Comparison of ENCODE assay signal across 18 cellular contexts in genomic region chr13:110868631-110869165, GRCh38. TPM values are rescaled to one million over a fixed set of nuclear protein-coding genes. Genes with fewer than 3 reads are reported as not detected.
DNase-seq lines count a peak whose midpoint lies in the region; ATAC-seq and TF ChIP-seq lines count a peak whose summit lies in the region.
"Had no signal": no experiment of that assay in that cellular context is flagged by ENCODE, and none has a peak within 500 bp of the region (broad histone marks: within the 10 kb centered on the region; RNA-seq: fewer than 3 reads in every experiment).

No MANE protein-coding gene starts in this region.

- H3K4me1 Mint-ChIP-seq in CD8-positive, alpha-beta memory T cell = peaks cover 0 to 17% (median 0%) of the 10 kb centered on the region in 3 donors
- peaks cover 5 to 24% of the 10 kb centered on the region in 2 donors for H3K4me1 Mint-ChIP-seq in natural killer cell
- H3K4me1 Mint-ChIP-seq: activated T-helper 17 cell treated with anti-CD3 and anti-CD28 coated beads, Interleukin-2, amount 50 U/mL, for 72 hours had no signal

- H2AFZ ChIP-seq in smooth muscle cell (ENCODE audit: low read depth) = no peak overlapping the region
- H2AFZ ChIP-seq in MM.1S (ENCODE audit: low read length) = no peak overlapping the region

- no peak overlapping the region for H3K4me3 ChIP-seq in CD8-positive, alpha-beta memory T cell (ENCODE audit: low read length)
- H3K4me3 ChIP-seq in ascending aorta = no peak overlapping the region
- H3K4me3 ChIP-seq in lower lobe of right lung = no peak overlapping the region
- no peak overlapping the region for H3K4me3 ChIP-seq in smooth muscle cell
- H3K4me3 ChIP-seq in MM.1S (ENCODE audit: low read length) = no peak overlapping the region

- H3K79me2 ChIP-seq in smooth muscle cell (ENCODE audit: low read depth) (no peaks in the 10 kb centered on the region), MM.1S (ENCODE audit: low read length) (no peaks in the 10 kb centered on the region)

- no peaks in the 10 kb centered on the region for H3K9me2 ChIP-seq in MM.1S (replicated peaks; ENCODE audit: insufficient read depth, low read length)

- no peaks in the 10 kb centered on the region for H3K36me3 ChIP-seq in CD8-positive, alpha-beta memory T cell (ENCODE audit: insufficient read depth, low read length)
- H3K36me3 ChIP-seq in ascending aorta (no peaks in the 10 kb centered on the region), lower lobe of right lung (no peaks in the 10 kb centered on the region), smooth muscle cell (ENCODE audit: low read depth) (no peaks in the 10 kb centered on the region), MM.1S (replicated peaks; ENCODE audit: insufficient read depth, low read length) (no peaks in the 10 kb centered on the region)

- intact Hi-C loops in ascending aorta (cut with DNase I) = no loop called here
- intact Hi-C loops in lower lobe of right lung (cut with DNase I) = no loop called here
- intact Hi-C loops in natural killer cell (cut with micrococcal nuclease) = no loop called here

- H4K20me1 ChIP-seq in smooth muscle cell (ENCODE audit: low read depth) (no peaks in the 10 kb centered on the region), MM.1S (ENCODE audit: insufficient read depth, low read length) (no peaks in the 10 kb centered on the region)

- TF ChIP-seq CTCF in ascending aorta (IDR thresholded peaks at IDR 0.05) = no peak
- no peak for TF ChIP-seq CTCF in lower lobe of right lung (IDR thresholded peaks at IDR 0.05)
- no peak for TF ChIP-seq CTCF in smooth muscle cell (IDR thresholded peaks at IDR 0.05; ENCODE audit: borderline replicate concordance, insufficient read depth, poor library complexity, severe bottlenecking)
- no peak for TF ChIP-seq CTCF in natural killer cell (IDR thresholded peaks at IDR 0.05)
- TF ChIP-seq CTCF in MM.1S (IDR thresholded peaks at IDR 0.05; ENCODE audit: low read length) = no peak

- H3K4me1 ChIP-seq in CD8-positive, alpha-beta memory T cell (ENCODE audit: insufficient read depth, low read length) = peaks cover 2% of the 10 kb centered on the region
- peaks cover 2 to 18% of the 10 kb centered on the region in 2 donors for H3K4me1 ChIP-seq in ascending aorta
- peaks cover 12% of the 10 kb centered on the region for H3K4me1 ChIP-seq in lower lobe of right lung
- H3K4me1 ChIP-seq in smooth muscle cell (ENCODE audit: low read depth) = peaks cover 6% of the 10 kb centered on the region
- H3K4me1 ChIP-seq in MM.1S (ENCODE audit: low read length) = 0 out of 2 replicates have a peak, but pooled peaks cover 4% of the 10 kb centered on the region

- no peaks in the 10 kb centered on the region for H3K27me3 ChIP-seq in CD8-positive, alpha-beta memory T cell (ENCODE audit: insufficient read depth, low read length, poor library complexity, severe bottlenecking)
- no peaks in the 10 kb centered on the region for H3K27me3 ChIP-seq in ascending aorta
- H3K27me3 ChIP-seq in lower lobe of right lung (ENCODE audit: low read depth) = no peaks in the 10 kb centered on the region
- no peaks in the 10 kb centered on the region for H3K27me3 ChIP-seq in smooth muscle cell (ENCODE audit: low read depth)
- H3K27me3 ChIP-seq in MM.1S (replicated peaks; ENCODE audit: insufficient read depth, low read length) = no peaks in the 10 kb centered on the region

- H3F3A ChIP-seq in smooth muscle cell (ENCODE audit: low read depth) = peaks cover 17% of the 10 kb centered on the region
- H3F3A ChIP-seq in MM.1S (ENCODE audit: insufficient read depth, low read length) = no peaks in the 10 kb centered on the region

- CTCF ChIA-PET in CD8-positive, alpha-beta memory T cell (lab: Charles Lee) = no interaction called here

- H3K4me2 ChIP-seq in smooth muscle cell = no peak overlapping the region
- no peak overlapping the region for H3K4me2 ChIP-seq in MM.1S (ENCODE audit: low read depth, low read length)

- no peaks in the 10 kb centered on the region for H3K9me3 ChIP-seq in CD8-positive, alpha-beta memory T cell (ENCODE audit: low read length)
- H3K9me3 ChIP-seq in ascending aorta (no peaks in the 10 kb centered on the region), lower lobe of right lung (no peaks in the 10 kb centered on the region), smooth muscle cell (replicated peaks; ENCODE audit: low read depth) (no peaks in the 10 kb centered on the region), MM.1S (replicated peaks; ENCODE audit: insufficient read depth, low read length) (no peaks in the 10 kb centered on the region)

- peak overlapping the region; percentile 68 for H3K27ac ChIP-seq in CD8-positive, alpha-beta memory T cell (ENCODE audit: low read depth, low read length)
- peak overlapping the region; percentile 89 for H3K27ac ChIP-seq in ascending aorta
- H3K27ac ChIP-seq in lower lobe of right lung = peak overlapping the region; percentile 79
- peak overlapping the region; percentile 91 for H3K27ac ChIP-seq in smooth muscle cell (ENCODE audit: low read depth)
- no peak overlapping the region for H3K27ac ChIP-seq in MM.1S (ENCODE audit: low read length)

- WGBS in smooth muscle cell (ENCODE audit: low lambda C conversion rate) = 90% methylated on average over 6 of the region's 6 CpGs

- no peaks in the 10 kb centered on the region for H3K9me3 Mint-ChIP-seq in CD8-positive, alpha-beta memory T cell
- H3K9me3 Mint-ChIP-seq in natural killer cell = no peaks in the 10 kb centered on the region
- H3K9me3 Mint-ChIP-seq: activated T-helper 17 cell treated with anti-CD3 and anti-CD28 coated beads, Interleukin-2, amount 50 U/mL, for 72 hours; CD4-positive, alpha-beta T cell had no signal

- POLR2A ChIA-PET in CD8-positive, alpha-beta memory T cell (lab: Charles Lee) = no interaction called here

- no peak overlapping the region for H3K4me3 Mint-ChIP-seq in CD8-positive, alpha-beta memory T cell
- no peak overlapping the region for H3K4me3 Mint-ChIP-seq in natural killer cell
- H3K4me3 Mint-ChIP-seq: activated CD8-positive, alpha-beta memory T cell treated with anti-CD3 and anti-CD28 coated beads, Interleukin-2, amount 10 ng/mL, durations not matched to agents 7 days and 5 days had no signal

- H3K9ac ChIP-seq in smooth muscle cell (ENCODE audit: low read depth) = no peak overlapping the region
- H3K9ac ChIP-seq in MM.1S (ENCODE audit: low read length) = no peak overlapping the region

- ATAC-seq in lower lobe of right lung (no peak), natural killer cell (no peak), HG03135 (IDR thresholded peaks at IDR 0.05; ENCODE audit: unreplicated experiment) (no peak)
- ATAC-seq: activated CD8-positive, alpha-beta memory T cell treated with anti-CD3 and anti-CD28 coated beads, Interleukin-2, amount 10 ng/mL, durations not matched to agents 7 days and 5 days; activated T-helper 17 cell treated with anti-CD3 and anti-CD28 coated beads, Interleukin-2, amount 50 U/mL, for 72 hours had no signal

- H3K27me3 Mint-ChIP-seq in CD8-positive, alpha-beta memory T cell = peaks cover 34 to 74% of the 10 kb centered on the region in 2 donors
- peaks cover 34 to 42% of the 10 kb centered on the region in 2 donors for H3K27me3 Mint-ChIP-seq in natural killer cell (ENCODE audit: low read depth in 2 of 2)

- DNase-seq in CD8-positive, alpha-beta memory T cell = no peak
- DNase-seq in ascending aorta (ENCODE audit: low spot score in 2 of 2) (no peak), lower lobe of right lung (no peak), smooth muscle cell (lab: John Stamatoyannopoulos, UW; ENCODE audit: unreplicated experiment) (no peak), natural killer cell (no peak), MM.1S (no peak)
- DNase-seq in stimulated activated CD8-positive, alpha-beta memory T cell treated with anti-CD3 and anti-CD28 coated beads, Interleukin-4, amount 100 ng/mL, for 48 hours = no peak
- DNase-seq: activated CD4-positive, alpha-beta T cell treated with anti-CD3 and anti-CD28 coated beads for 4 hours; activated CD8-positive, alpha-beta memory T cell treated with anti-CD3 and anti-CD28 coated beads, Interleukin-2, amount 10 ng/mL, durations not matched to agents 7 days and 5 days; CD4-positive, alpha-beta T cell; foreskin melanocyte; NCI-H1694 treated with DMSO at 0.1 percent for 48 hours; NCI-H446; NK-92 treated with Interleukin-12 subunit alpha and Interleukin-12 subunit beta, amount 100 ng/mL, for 24 hours; stimulated activated CD4-positive, alpha-beta T cell treated with anti-CD3 and anti-CD28 coated beads, Interleukin-4, amount 100 ng/mL, for 1 hour had no signal

- no peak overlapping the region for H3K27ac Mint-ChIP-seq in CD8-positive, alpha-beta memory T cell
- H3K27ac Mint-ChIP-seq in natural killer cell = no peak overlapping the region
- H3K27ac Mint-ChIP-seq: activated CD8-positive, alpha-beta memory T cell treated with anti-CD3 and anti-CD28 coated beads, Interleukin-2, amount 10 ng/mL, durations not matched to agents 7 days and 5 days; activated T-helper 17 cell treated with anti-CD3 and anti-CD28 coated beads, Interleukin-2, amount 50 U/mL, for 72 hours; CD4-positive, alpha-beta T cell; IgD-negative memory B cell had no signal

- H3K36me3 Mint-ChIP-seq in CD8-positive, alpha-beta memory T cell = peaks cover 0 to 6% (median 0%) of the 10 kb centered on the region in 3 donors
- no peaks in the 10 kb centered on the region for H3K36me3 Mint-ChIP-seq in natural killer cell
- H3K36me3 Mint-ChIP-seq: activated CD8-positive, alpha-beta memory T cell treated with anti-CD3 and anti-CD28 coated beads, Interleukin-2, amount 10 ng/mL, durations not matched to agents 7 days and 5 days; IgD-negative memory B cell had no signal

RNA-seq across cellular contexts. Expression of gene ANKRD10, which starts 46.2 kb away (rescaled TPM):
- total RNA-seq in CD8-positive, alpha-beta memory T cell = 10 to 100 TPM; 65.4 to 76.1 TPM
- polyA plus RNA-seq in CD8-positive, alpha-beta memory T cell = 65.8 TPM
- total RNA-seq in ascending aorta (100 TPM), lower lobe of right lung (132 TPM), smooth muscle cell (61.8 and 77.4 TPM in 2 replicates), natural killer cell (100 to 1,000 TPM; 173 to 221 (median 185) TPM)
- polyA plus RNA-seq in smooth muscle cell = 31.0 and 42.8 TPM in 2 replicates
